Comparison of ENCODE assay signal across 8 cellular contexts in the genomic region with DNA sequence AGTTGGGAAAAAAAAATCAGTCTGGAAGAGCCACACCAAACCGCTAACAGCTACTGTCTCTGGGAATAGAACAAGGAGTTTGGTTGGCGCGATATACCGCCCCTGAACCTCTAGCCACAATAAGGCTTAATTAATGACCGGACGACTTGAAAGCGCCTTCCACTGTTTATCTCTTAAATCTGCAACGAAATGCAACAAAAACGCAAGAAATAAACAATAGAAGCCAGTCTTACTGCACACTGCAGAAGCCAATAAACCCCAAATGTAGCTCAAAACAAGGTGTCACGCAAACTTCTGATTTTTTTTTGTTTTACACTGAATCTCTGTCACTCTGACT. TPM values are rescaled to one million over a fixed set of nuclear protein-coding genes. Genes with fewer than 3 reads are reported as not detected.
A peak's percentile ranks its signal among the peaks of the same experiment; 100 is the strongest.
DNase-seq lines count a peak whose midpoint lies in the region; ATAC-seq, FAIRE-seq and TF ChIP-seq lines count a peak whose summit lies in the region.

No MANE protein-coding gene starts in this region.

- POLR2A ChIA-PET in HepG2 (lab: Yijun Ruan, JAX): interaction anchor here (0.8 to 11.3 kb wide), 30 partner anchors 8 to 681 kb away, joined by 3 to 570 read pairs (median 8); partner anchors contain the start of genes ARMH1, BEST4, BTBD19 and CCDC163

- H3K79me2 ChIP-seq in HepG2 (ENCODE audit: insufficient read depth, low read length): no peaks in the 10 kb centered on the region

- peak overlapping the region in 1 of 2 donors; percentile 19 for H3K4me3 ChIP-seq in body of pancreas
- H3K4me3 ChIP-seq in HepG2 (replicated peaks in 1 of 3; ENCODE audit: insufficient read depth in 1 of 3, low read depth in 2 of 3, low read length in 3 of 3): peak overlapping the region in 1 of 3 experiments; percentile 80; a peak in 4 of 6 replicates

- H3K4me3 Mint-ChIP-seq in type B pancreatic cell: peak overlapping the region; percentile 92

- H2AFZ ChIP-seq in HepG2 (ENCODE audit: low read length): no peak overlapping the region

- no peak for FAIRE-seq in HepG2 (lab: Jason Lieb, UNC)

- H3K27ac ChIP-seq in body of pancreas (peak overlapping the region; percentile 95 to 98 (median 96)), HepG2 (ENCODE audit: extremely low read length, insufficient read depth, low read length) (peak overlapping the region; percentile 100)

- H3K4me1 ChIP-seq in body of pancreas: peaks cover 31% of the 10 kb centered on the region
- H3K4me1 ChIP-seq in HepG2 (ENCODE audit: insufficient read depth, low read length): peaks cover 32% of the 10 kb centered on the region

- BruUV-seq in HepG2 (replicated peaks; lab: Mats Ljungman, UMichigan): no TSS peak

- ATAC-seq in HG02970 (IDR thresholded peaks at IDR 0.05; ENCODE audit: low FRiP score, unreplicated experiment) (peak; percentile 21), body of pancreas (peak; percentile 3), HepG2 (no peak; the same call in 1 of the 3 replicates), GM19463 (IDR thresholded peaks at IDR 0.05; ENCODE audit: unreplicated experiment) (no peak)

- no peak for TF ChIP-seq EP300 in HepG2 (IDR thresholded peaks at IDR 0.05; ENCODE audit: low read depth in 2 of 2, low read length in 2 of 2)
- no peak for TF ChIP-seq EP300 in HepG2 (CRISPR knock-in tag; IDR thresholded peaks at IDR 0.05; ENCODE audit: borderline replicate concordance)

- peak overlapping the region; percentile 100 for H3K27ac Mint-ChIP-seq in type B pancreatic cell

- peaks cover 5% of the 10 kb centered on the region for H3K9me3 Mint-ChIP-seq in type B pancreatic cell

- TF ChIP-seq CTCF in body of pancreas (IDR thresholded peaks at IDR 0.05) (no peak), HepG2 (CRISPR knock-in tag; IDR thresholded peaks at IDR 0.05) (no peak), type B pancreatic cell (conservative IDR thresholded peaks at IDR 0.05) (no peak)

- WGBS in body of pancreas, 2 donors: 0 to 1% methylated on average over 10 of the region's 10 CpGs
- WGBS in HepG2 (ENCODE audit: low lambda C conversion rate): 41% methylated on average over 10 of the region's 10 CpGs

- no peaks in the 10 kb centered on the region for H3K9me3 ChIP-seq in body of pancreas
- no peaks in the 10 kb centered on the region for H3K9me3 ChIP-seq in HepG2 (ENCODE audit: low read length)

- H3K27me3 Mint-ChIP-seq in type B pancreatic cell: peaks cover 3% of the 10 kb centered on the region

- H3K27me3 ChIP-seq in body of pancreas: no peaks in the 10 kb centered on the region
- no peaks in the 10 kb centered on the region for H3K27me3 ChIP-seq in HepG2 (ENCODE audit: control insufficient read depth in 1 of 2, insufficient read depth in 2 of 2, low read length in 2 of 2)

- in situ Hi-C loops in HepG2 (cut with HindIII; ENCODE audit: extremely low pct_ligation_motif_present, low pct_unique_long_range_greater_than_20kb): no loop called here

- H4K20me1 ChIP-seq in HepG2 (ENCODE audit: insufficient read depth, low read length): no peaks in the 10 kb centered on the region

- intact Hi-C loops in body of pancreas (cut with DNase I): no loop called here
- intact Hi-C loops in HepG2 (cut with micrococcal nuclease; ENCODE audit: unreplicated experiment): loop anchor here (5.0 kb wide), 1 partner anchor 37 kb away; no protein-coding TSS in a partner anchor

- peak overlapping the region; percentile 99 for H3K9ac ChIP-seq in HepG2 (ENCODE audit: insufficient read depth, low read depth, low read length)

- DNase-seq in AG08396 (ENCODE audit: low spot score): peak; percentile 59
- no peak for DNase-seq in body of pancreas
- no peak for DNase-seq in HepG2 (ENCODE audit: low spot score)
- no peak for DNase-seq in type B pancreatic cell (ENCODE audit: extremely low spot score, unreplicated experiment)
- DNase-seq in pons (ENCODE audit: low spot score): no peak
- no peak for DNase-seq in NCI-H146 (lab: John Stamatoyannopoulos, UW)

- TF ChIP-seq POLR2A in body of pancreas (IDR thresholded peaks at IDR 0.05) (no peak), HepG2 (IDR thresholded peaks at IDR 0.05; ENCODE audit: insufficient read depth in 1 of 2, low read depth in 2 of 2, low read length in 2 of 2) (no peak)

- no peaks in the 10 kb centered on the region for H3K36me3 ChIP-seq in body of pancreas (replicated peaks in 1 of 2; ENCODE audit: insufficient read depth in 1 of 2, low read depth in 2 of 2)
- no peaks in the 10 kb centered on the region; a peak in 1 of 5 replicates for H3K36me3 ChIP-seq in HepG2 (replicated peaks in 1 of 2; ENCODE audit: control insufficient read depth in 1 of 2, insufficient read depth in 2 of 2, low read length in 2 of 2)

- no peak for TF ChIP-seq RAD21 in HepG2 (CRISPR knock-in tag; IDR thresholded peaks at IDR 0.05)

- CTCF ChIA-PET in HepG2 (lab: Yijun Ruan, JAX; ENCODE audit: low intra/inter-chr PET ratio, low total read pairs): no interaction called here

- H3K36me3 Mint-ChIP-seq in type B pancreatic cell: peaks cover 7% of the 10 kb centered on the region

- H3K4me1 Mint-ChIP-seq in type B pancreatic cell (ENCODE audit: unreplicated experiment): peaks cover 27% of the 10 kb centered on the region

- peak overlapping the region; percentile 87 for H3K4me2 ChIP-seq in HepG2 (ENCODE audit: low read depth, low read length)

RNA-seq across cellular contexts. Expression of gene BTBD19, which starts 10.9 kb away (rescaled TPM):
- 1 to 10 TPM; 5.7 to 9.9 TPM for total RNA-seq in body of pancreas
- total RNA-seq in HepG2 (2016; rRNA removed; fragmentation: Illumina TruSeq; extraction: Trizol): 1.0 and 2.7 TPM in 2 replicates
- total RNA-seq in HepG2 (2016; cell fraction: cytosol; rRNA removed; fragmentation: Illumina TruSeq; extraction: Trizol; ENCODE audit: low read depth): 0.51 and 0.97 TPM in 2 replicates
- 0.62 and 3.0 TPM in 2 replicates for total RNA-seq in HepG2 (2016; cell fraction: insoluble cytoplasmic fraction; rRNA removed; fragmentation: Illumina TruSeq; extraction: Trizol)
- 0.87 and 1.1 TPM in 2 replicates for total RNA-seq in HepG2 (2016; cell fraction: membrane; rRNA removed; fragmentation: Illumina TruSeq; extraction: Trizol)
- total RNA-seq in HepG2 (2016; cell fraction: nucleus; rRNA removed; fragmentation: Illumina TruSeq; extraction: Trizol): 3.1 and 5.3 TPM in 2 replicates
- polyA plus RNA-seq in HepG2 (2011; rRNA removed): 6.7 and 8.8 TPM in 2 replicates
- 1.8 and 2.0 TPM in 2 replicates for polyA plus RNA-seq in HepG2 (2011; cell fraction: cytosol; rRNA removed)
- polyA plus RNA-seq in HepG2 (2011; cell fraction: nucleus; rRNA removed): 38.3 and 42.2 TPM in 2 replicates
- 2.6 and 2.7 TPM in 2 replicates for polyA plus RNA-seq in HepG2 (2012)
- 0.37 and 0.49 TPM in 2 replicates for polyA plus RNA-seq in HepG2 (2016; cell fraction: cytosol; fragmentation: Illumina TruSeq; extraction: Trizol; ENCODE audit: low read depth)
- 0.70 and 1.9 TPM in 2 replicates for polyA plus RNA-seq in HepG2 (2016; cell fraction: insoluble cytoplasmic fraction; fragmentation: Illumina TruSeq; extraction: Trizol; ENCODE audit: low read depth)
- 0.30 and 0.79 TPM in 2 replicates for polyA plus RNA-seq in HepG2 (2016; cell fraction: membrane; fragmentation: Illumina TruSeq; extraction: Trizol; ENCODE audit: low read depth)
- polyA plus RNA-seq in HepG2 (2016; cell fraction: nucleus; fragmentation: Illumina TruSeq; extraction: Trizol; ENCODE audit: insufficient read depth, low read depth): 10.8 and 15.7 TPM in 2 replicates
- polyA minus RNA-seq in HepG2 (2011; rRNA and poly(A)+ RNA removed; ENCODE audit: low replicate concordance): 1.2 and 11.3 TPM in 2 replicates
- polyA minus RNA-seq in HepG2 (2011; cell fraction: cytosol; rRNA and poly(A)+ RNA removed): 1.8 and 2.0 TPM in 2 replicates
- polyA minus RNA-seq in HepG2 (2011; cell fraction: nucleus; rRNA and poly(A)+ RNA removed): 12.0 and 16.5 TPM in 2 replicates
- total RNA-seq in type B pancreatic cell (ENCODE audit: low replicate concordance): 7.0 and 10.3 TPM in 2 replicates

RNA-seq across cellular contexts. Expression of gene DYNLT4, which starts 12.1 kb away (rescaled TPM):
- total RNA-seq in body of pancreas (1 to 10 TPM in 1 of 2 donors, not detected in 1; 2.9 TPM), HepG2 (2016; rRNA removed; fragmentation: Illumina TruSeq; extraction: Trizol) (0.77 TPM in 1 of 2 replicates, not detected in the other), type B pancreatic cell (ENCODE audit: low replicate concordance) (1.1 TPM in 1 of 2 replicates, not detected in the other)
- total RNA-seq in HepG2 (2016; cell fraction: cytosol; rRNA removed; fragmentation: Illumina TruSeq; extraction: Trizol; ENCODE audit: low read depth): 0.91 and 2.1 TPM in 2 replicates
- total RNA-seq in HepG2 (2016; cell fraction: insoluble cytoplasmic fraction; rRNA removed; fragmentation: Illumina TruSeq; extraction: Trizol): 0.93 TPM in 1 of 2 replicates, not detected in the other
- 2.0 and 2.1 TPM in 2 replicates for total RNA-seq in HepG2 (2016; cell fraction: membrane; rRNA removed; fragmentation: Illumina TruSeq; extraction: Trizol)
- total RNA-seq in HepG2 (2016; cell fraction: nucleus; rRNA removed; fragmentation: Illumina TruSeq; extraction: Trizol): 0.91 and 2.1 TPM in 2 replicates
- not detected in 2 replicates for polyA plus RNA-seq in HepG2 (2011; rRNA removed)
- polyA plus RNA-seq in HepG2 (2011; cell fraction: cytosol; rRNA removed): 0.25 TPM in 1 of 2 replicates, not detected in the other
- polyA plus RNA-seq in HepG2 (2011; cell fraction: nucleus; rRNA removed): 0.55 and 1.4 TPM in 2 replicates
- not detected in 2 replicates for polyA plus RNA-seq in HepG2 (2012)
- not detected in 2 replicates for polyA plus RNA-seq in HepG2 (2016; cell fraction: cytosol; fragmentation: Illumina TruSeq; extraction: Trizol; ENCODE audit: low read depth)
- not detected in 2 replicates for polyA plus RNA-seq in HepG2 (2016; cell fraction: insoluble cytoplasmic fraction; fragmentation: Illumina TruSeq; extraction: Trizol; ENCODE audit: low read depth)
- not detected in 2 replicates for polyA plus RNA-seq in HepG2 (2016; cell fraction: membrane; fragmentation: Illumina TruSeq; extraction: Trizol; ENCODE audit: low read depth)
- polyA plus RNA-seq in HepG2 (2016; cell fraction: nucleus; fragmentation: Illumina TruSeq; extraction: Trizol; ENCODE audit: insufficient read depth, low read depth): not detected in 2 replicates
- 3.7 TPM in 1 of 2 replicates, not detected in the other for polyA minus RNA-seq in HepG2 (2011; rRNA and poly(A)+ RNA removed; ENCODE audit: low replicate concordance)
- polyA minus RNA-seq in HepG2 (2011; cell fraction: cytosol; rRNA and poly(A)+ RNA removed): 0.88 TPM in 1 of 2 replicates, not detected in the other
- polyA minus RNA-seq in HepG2 (2011; cell fraction: nucleus; rRNA and poly(A)+ RNA removed): 3.4 and 10.9 TPM in 2 replicates

RNA-seq across cellular contexts. Expression of gene PLK3, which starts 19.0 kb away (rescaled TPM):
- total RNA-seq in body of pancreas (10 to 100 TPM; 20.8 to 29.7 TPM), HepG2 (2016; rRNA removed; fragmentation: Illumina TruSeq; extraction: Trizol) (4.5 and 9.8 TPM in 2 replicates), type B pancreatic cell (ENCODE audit: low replicate concordance) (18.5 and 39.1 TPM in 2 replicates)
- total RNA-seq in HepG2 (2016; cell fraction: cytosol; rRNA removed; fragmentation: Illumina TruSeq; extraction: Trizol; ENCODE audit: low read depth): 10.4 and 10.6 TPM in 2 replicates
- total RNA-seq in HepG2 (2016; cell fraction: insoluble cytoplasmic fraction; rRNA removed; fragmentation: Illumina TruSeq; extraction: Trizol): 3.0 and 11.4 TPM in 2 replicates
- total RNA-seq in HepG2 (2016; cell fraction: membrane; rRNA removed; fragmentation: Illumina TruSeq; extraction: Trizol): 7.7 and 8.3 TPM in 2 replicates
- total RNA-seq in HepG2 (2016; cell fraction: nucleus; rRNA removed; fragmentation: Illumina TruSeq; extraction: Trizol): 14.5 and 18.3 TPM in 2 replicates
- polyA plus RNA-seq in HepG2 (2011; rRNA removed): 16.9 and 23.4 TPM in 2 replicates
- 7.7 and 8.3 TPM in 2 replicates for polyA plus RNA-seq in HepG2 (2011; cell fraction: cytosol; rRNA removed)
- 101 and 106 TPM in 2 replicates for polyA plus RNA-seq in HepG2 (2011; cell fraction: nucleus; rRNA removed)
- 4.3 and 8.5 TPM in 2 replicates for polyA plus RNA-seq in HepG2 (2012)
- 2.2 and 2.4 TPM in 2 replicates for polyA plus RNA-seq in HepG2 (2016; cell fraction: cytosol; fragmentation: Illumina TruSeq; extraction: Trizol; ENCODE audit: low read depth)
- polyA plus RNA-seq in HepG2 (2016; cell fraction: insoluble cytoplasmic fraction; fragmentation: Illumina TruSeq; extraction: Trizol; ENCODE audit: low read depth): 5.2 and 6.6 TPM in 2 replicates
- 3.1 and 3.6 TPM in 2 replicates for polyA plus RNA-seq in HepG2 (2016; cell fraction: membrane; fragmentation: Illumina TruSeq; extraction: Trizol; ENCODE audit: low read depth)
- polyA plus RNA-seq in HepG2 (2016; cell fraction: nucleus; fragmentation: Illumina TruSeq; extraction: Trizol; ENCODE audit: insufficient read depth, low read depth): 41.8 and 43.4 TPM in 2 replicates
- polyA minus RNA-seq in HepG2 (2011; rRNA and poly(A)+ RNA removed; ENCODE audit: low replicate concordance): 10.1 and 27.4 TPM in 2 replicates
- 5.1 and 11.4 TPM in 2 replicates for polyA minus RNA-seq in HepG2 (2011; cell fraction: cytosol; rRNA and poly(A)+ RNA removed)
- 37.5 and 48.6 TPM in 2 replicates for polyA minus RNA-seq in HepG2 (2011; cell fraction: nucleus; rRNA and poly(A)+ RNA removed)

RNA-seq across cellular contexts. Expression of gene PTCH2, which starts 23.8 kb away (rescaled TPM):
- total RNA-seq in body of pancreas (under 1 TPM; 0.26 to 0.99 TPM), HepG2 (2016; rRNA removed; fragmentation: Illumina TruSeq; extraction: Trizol) (0.18 and 0.60 TPM in 2 replicates), type B pancreatic cell (ENCODE audit: low replicate concordance) (1.6 and 3.4 TPM in 2 replicates)
- total RNA-seq in HepG2 (2016; cell fraction: cytosol; rRNA removed; fragmentation: Illumina TruSeq; extraction: Trizol; ENCODE audit: low read depth): 1.0 and 1.3 TPM in 2 replicates
- 0.36 and 0.52 TPM in 2 replicates for total RNA-seq in HepG2 (2016; cell fraction: insoluble cytoplasmic fraction; rRNA removed; fragmentation: Illumina TruSeq; extraction: Trizol)
- total RNA-seq in HepG2 (2016; cell fraction: membrane; rRNA removed; fragmentation: Illumina TruSeq; extraction: Trizol): 0.45 and 0.46 TPM in 2 replicates
- total RNA-seq in HepG2 (2016; cell fraction: nucleus; rRNA removed; fragmentation: Illumina TruSeq; extraction: Trizol): 1.3 and 2.2 TPM in 2 replicates
- polyA plus RNA-seq in HepG2 (2011; rRNA removed): 1.5 and 1.7 TPM in 2 replicates
- 0.90 and 1.3 TPM in 2 replicates for polyA plus RNA-seq in HepG2 (2011; cell fraction: cytosol; rRNA removed)
- polyA plus RNA-seq in HepG2 (2011; cell fraction: nucleus; rRNA removed): 5.9 and 6.6 TPM in 2 replicates
- polyA plus RNA-seq in HepG2 (2012): 1.0 and 1.1 TPM in 2 replicates
- polyA plus RNA-seq in HepG2 (2016; cell fraction: cytosol; fragmentation: Illumina TruSeq; extraction: Trizol; ENCODE audit: low read depth): 0.27 and 0.43 TPM in 2 replicates
- polyA plus RNA-seq in HepG2 (2016; cell fraction: insoluble cytoplasmic fraction; fragmentation: Illumina TruSeq; extraction: Trizol; ENCODE audit: low read depth): 0.28 and 0.33 TPM in 2 replicates
- 0.42 and 0.57 TPM in 2 replicates for polyA plus RNA-seq in HepG2 (2016; cell fraction: membrane; fragmentation: Illumina TruSeq; extraction: Trizol; ENCODE audit: low read depth)
- 2.9 and 3.2 TPM in 2 replicates for polyA plus RNA-seq in HepG2 (2016; cell fraction: nucleus; fragmentation: Illumina TruSeq; extraction: Trizol; ENCODE audit: insufficient read depth, low read depth)
- 0.26 and 1.5 TPM in 2 replicates for polyA minus RNA-seq in HepG2 (2011; rRNA and poly(A)+ RNA removed; ENCODE audit: low replicate concordance)
- polyA minus RNA-seq in HepG2 (2011; cell fraction: cytosol; rRNA and poly(A)+ RNA removed): 2.2 and 2.5 TPM in 2 replicates
- polyA minus RNA-seq in HepG2 (2011; cell fraction: nucleus; rRNA and poly(A)+ RNA removed): 1.2 and 1.3 TPM in 2 replicates

RNA-seq across cellular contexts. Expression of gene BEST4, which starts 31.3 kb away (rescaled TPM):
- total RNA-seq in body of pancreas (under 1 TPM in 1 of 2 donors, not detected in 1; 0.26 TPM), HepG2 (2016; rRNA removed; fragmentation: Illumina TruSeq; extraction: Trizol) (1.4 TPM in 2 replicates), type B pancreatic cell (ENCODE audit: low replicate concordance) (0.48 and 0.99 TPM in 2 replicates)
- total RNA-seq in HepG2 (2016; cell fraction: cytosol; rRNA removed; fragmentation: Illumina TruSeq; extraction: Trizol; ENCODE audit: low read depth): 0.40 and 0.62 TPM in 2 replicates
- 1.4 and 1.5 TPM in 2 replicates for total RNA-seq in HepG2 (2016; cell fraction: insoluble cytoplasmic fraction; rRNA removed; fragmentation: Illumina TruSeq; extraction: Trizol)
- total RNA-seq in HepG2 (2016; cell fraction: membrane; rRNA removed; fragmentation: Illumina TruSeq; extraction: Trizol): 1.0 TPM in 2 replicates
- 0.63 and 1.2 TPM in 2 replicates for total RNA-seq in HepG2 (2016; cell fraction: nucleus; rRNA removed; fragmentation: Illumina TruSeq; extraction: Trizol)
- 0.71 and 0.77 TPM in 2 replicates for polyA plus RNA-seq in HepG2 (2011; rRNA removed)
- polyA plus RNA-seq in HepG2 (2011; cell fraction: cytosol; rRNA removed): 0.91 and 1.0 TPM in 2 replicates
- 0.93 and 1.1 TPM in 2 replicates for polyA plus RNA-seq in HepG2 (2011; cell fraction: nucleus; rRNA removed)
- polyA plus RNA-seq in HepG2 (2012): 1.1 and 1.4 TPM in 2 replicates
- polyA plus RNA-seq in HepG2 (2016; cell fraction: cytosol; fragmentation: Illumina TruSeq; extraction: Trizol; ENCODE audit: low read depth): 0.60 and 0.74 TPM in 2 replicates
- 2.0 TPM in 2 replicates for polyA plus RNA-seq in HepG2 (2016; cell fraction: insoluble cytoplasmic fraction; fragmentation: Illumina TruSeq; extraction: Trizol; ENCODE audit: low read depth)
- 0.73 and 0.86 TPM in 2 replicates for polyA plus RNA-seq in HepG2 (2016; cell fraction: membrane; fragmentation: Illumina TruSeq; extraction: Trizol; ENCODE audit: low read depth)
- polyA plus RNA-seq in HepG2 (2016; cell fraction: nucleus; fragmentation: Illumina TruSeq; extraction: Trizol; ENCODE audit: insufficient read depth, low read depth): 1.5 and 1.8 TPM in 2 replicates
- 0.26 and 0.35 TPM in 2 replicates for polyA minus RNA-seq in HepG2 (2011; rRNA and poly(A)+ RNA removed; ENCODE audit: low replicate concordance)
- polyA minus RNA-seq in HepG2 (2011; cell fraction: cytosol; rRNA and poly(A)+ RNA removed): 0.59 and 0.62 TPM in 2 replicates
- 0.25 and 0.52 TPM in 2 replicates for polyA minus RNA-seq in HepG2 (2011; cell fraction: nucleus; rRNA and poly(A)+ RNA removed)

Comparison
In these comparisons a context has a peak if more than half of its experiments do, and no peak if none do; other contexts are left out.
1. ATAC-seq: peak in HG02970 (single experiment) and body of pancreas (single experiment); none in HepG2 (single experiment) and GM19463 (single experiment).